12 cellular contexts compared by ENCODE assay signal in genomic region chr1:156083800-156084790, GRCh38. TPM values are rescaled to one million over a fixed set of nuclear protein-coding genes. Genes with fewer than 3 reads are reported as not detected.
DNase-seq lines count a peak whose midpoint lies in the region; ATAC-seq and TF ChIP-seq lines count a peak whose summit lies in the region.
"Had no signal": no experiment of that assay in that cellular context is flagged by ENCODE, and none has a peak within 500 bp of the region (broad histone marks: within the 10 kb centered on the region; RNA-seq: fewer than 3 reads in every experiment).

No MANE protein-coding gene starts in this region.

- no peak overlapping the region for H2BK20ac ChIP-seq in H9 (ENCODE audit: low read depth, low read length, poor library complexity, severe bottlenecking)

- H3K9me3 Mint-ChIP-seq in H9 (no peaks in the 10 kb centered on the region; a peak in 1 of 5 replicates), WTC11 (no peaks in the 10 kb centered on the region)

- H4K8ac ChIP-seq in H9 (replicated peaks; ENCODE audit: insufficient read length, low read depth, low read length) (no peak overlapping the region), mesenchymal stem cell (ENCODE audit: low read length) (no peak overlapping the region)

- H3K9me3 ChIP-seq in BE2C (no peaks in the 10 kb centered on the region), H9 (ENCODE audit: control insufficient read depth, low read depth, low read length) (no peaks in the 10 kb centered on the region), mesenchymal stem cell (ENCODE audit: control insufficient read depth, low read length) (no peaks in the 10 kb centered on the region), PC-9 (ENCODE audit: insufficient read depth, low read depth) (no peaks in the 10 kb centered on the region)
- H3K9me3 ChIP-seq: thyroid gland had no signal

- no peak overlapping the region for H3K56ac ChIP-seq in H9 (ENCODE audit: insufficient read length, low read depth, low read length)

- H3K4me3 Mint-ChIP-seq in H9 (peak overlapping the region; percentile 88 to 96), WTC11 (peak overlapping the region; percentile 97)

- H2BK5ac ChIP-seq in H9 (ENCODE audit: insufficient read length, low read length), result no peak overlapping the region
- H2BK5ac ChIP-seq in mesenchymal stem cell (ENCODE audit: low read depth, low read length, poor library complexity, severe bottlenecking), result no peak overlapping the region

- no peaks in the 10 kb centered on the region for H4K20me1 ChIP-seq in H9 (ENCODE audit: control insufficient read depth, insufficient read depth, insufficient read length)
- no peaks in the 10 kb centered on the region for H4K20me1 ChIP-seq in PC-9 (ENCODE audit: insufficient read depth)

- no peak overlapping the region for H3K27ac ChIP-seq in H9 (ENCODE audit: insufficient read length, low read depth, low read length)
- no peak overlapping the region for H3K27ac ChIP-seq in mesenchymal stem cell (ENCODE audit: low read length, poor library complexity, severe bottlenecking)
- H3K27ac ChIP-seq in PC-9, result no peak overlapping the region

- H3K4me1 ChIP-seq in BE2C (peaks cover 2% of the 10 kb centered on the region; the same call in 1 of the 2 replicates), H9 (ENCODE audit: insufficient read depth, low read length) (peaks cover 9% of the 10 kb centered on the region), mesenchymal stem cell (ENCODE audit: control insufficient read depth, insufficient read depth, low read depth, low read length) (peaks cover 16% of the 10 kb centered on the region), PC-9 (replicated peaks; ENCODE audit: insufficient read depth) (peaks cover 21% of the 10 kb centered on the region)

- H2BK15ac ChIP-seq in H9 (ENCODE audit: low read depth, low read length) (no peak overlapping the region), mesenchymal stem cell (ENCODE audit: low read depth, poor library complexity, severe bottlenecking) (no peak overlapping the region)

- no peaks in the 10 kb centered on the region for H3K9me2 ChIP-seq in PC-9 (ENCODE audit: insufficient read depth)

- CTCF ChIA-PET in WTC11 (lab: Charles Lee), result interaction anchor here (0.6 to 29.6 kb wide), 16 partner anchors 9 to 146 kb away, joined by 3 to 1176 read pairs (median 4); partner anchors contain the start of genes ARHGEF2, LAMTOR2, LMNA and UBQLN4
- CTCF ChIA-PET in PC-9 (lab: Charles Lee), result interaction anchor here (0.6 to 0.7 kb wide), 3 partner anchors 141 to 728 kb away, joined by 3 to 7 read pairs (median 3); partner anchors contain the start of gene MRPL24

- no peaks in the 10 kb centered on the region for H3K27me3 Mint-ChIP-seq in H9 (ENCODE audit: low read depth)
- no peaks in the 10 kb centered on the region for H3K27me3 Mint-ChIP-seq in WTC11 (ENCODE audit: low read depth)

- TF ChIP-seq CTCF in BE2C (IDR thresholded peaks at IDR 0.05; ENCODE audit: low read depth, low read length) (no peak), H9 (conservative IDR thresholded peaks at IDR 0.05) (no peak), WTC11 (IDR thresholded peaks at IDR 0.05) (no peak), PC-9 (conservative IDR thresholded peaks at IDR 0.05) (no peak)

- H4K5ac ChIP-seq in H9 (ENCODE audit: insufficient read length, low read depth, low read length), result no peak overlapping the region

- H3K18ac ChIP-seq in H9 (ENCODE audit: insufficient read length, low read depth, low read length) (no peak overlapping the region), mesenchymal stem cell (ENCODE audit: low read depth in 1 of 2, low read length in 2 of 2) (no peak overlapping the region)

- H3K36me3 ChIP-seq in BE2C (peaks cover 6% of the 10 kb centered on the region; the same call in 1 of the 2 replicates), mesenchymal stem cell (ENCODE audit: control insufficient read depth in 1 of 2, insufficient read depth in 2 of 2, low read depth in 1 of 2, low read length in 2 of 2) (no peaks in the 10 kb centered on the region), PC-9 (ENCODE audit: low read depth) (no peaks in the 10 kb centered on the region)
- H3K36me3 ChIP-seq: thyroid gland had no signal

- no TSS peak for BruUV-seq in PC-9 (replicated peaks; lab: Mats Ljungman, UMichigan)

- peaks cover 16% of the 10 kb centered on the region; the same call in 1 of the 2 replicates for H3K79me2 ChIP-seq in H9 (ENCODE audit: insufficient read depth, low read length)
- H3K79me2 ChIP-seq in PC-9 (ENCODE audit: low read depth), result no peaks in the 10 kb centered on the region

- H3K14ac ChIP-seq in H9 (ENCODE audit: insufficient read depth, low read length) (no peak overlapping the region), mesenchymal stem cell (ENCODE audit: low read length in 2 of 2) (no peak overlapping the region)

- H3K27me3 ChIP-seq in BE2C (no peaks in the 10 kb centered on the region), H9 (ENCODE audit: insufficient read depth, low read length) (no peaks in the 10 kb centered on the region), mesenchymal stem cell (ENCODE audit: control insufficient read depth in 1 of 2, insufficient read depth in 1 of 2, low read length in 2 of 2) (peaks cover 0 to 4% of the 10 kb centered on the region in 2 experiments), PC-9 (ENCODE audit: insufficient read depth, low read depth) (no peaks in the 10 kb centered on the region)
- H3K27me3 ChIP-seq: thyroid gland had no signal

- H2BK12ac ChIP-seq in H9 (ENCODE audit: insufficient read length, low read depth, low read length), result no peak overlapping the region
- H2BK12ac ChIP-seq in mesenchymal stem cell (ENCODE audit: low read length in 2 of 2), result no peak overlapping the region

- H3T11ph ChIP-seq in H9 (ENCODE audit: low read length), result no peak overlapping the region

- H3F3A ChIP-seq in PC-9 (ENCODE audit: insufficient read depth, low read depth), result peaks cover 22% of the 10 kb centered on the region; the same call in 1 of the 2 replicates

- peaks cover 18% of the 10 kb centered on the region for H3K23me2 ChIP-seq in H9 (ENCODE audit: insufficient read length, low read depth, low read length, poor library complexity, severe bottlenecking)

- H3K4ac ChIP-seq in H9 (ENCODE audit: low read depth, low read length) (no peak overlapping the region), mesenchymal stem cell (ENCODE audit: low read depth in 1 of 2, low read length in 2 of 2) (no peak overlapping the region)

- POLR2A ChIA-PET in WTC11 (lab: Charles Lee), result interaction anchor here (0.6 to 3.0 kb wide), 6 partner anchors 18 to 106 kb away, joined by 4 to 24 read pairs (median 8); partner anchors contain the start of genes ARHGEF2 and LMNA
- POLR2A ChIA-PET in PC-9 (lab: Charles Lee; ENCODE audit: unreplicated experiment), result interaction anchor here (0.6 kb wide), 1 partner anchor 24 kb away, joined by 6 read pairs; no protein-coding TSS in a partner anchor

- H2BK120ac ChIP-seq in H9 (ENCODE audit: low read depth, low read length, poor library complexity, severe bottlenecking) (no peak overlapping the region), mesenchymal stem cell (ENCODE audit: low read depth, low read length) (no peak overlapping the region)

- H3K4me1 Mint-ChIP-seq in H9 (peaks cover 41 to 53% of the 10 kb centered on the region in 2 experiments), WTC11 (peaks cover 49% of the 10 kb centered on the region)

- DNase-seq in BE2C (no peak), H9 (no peak), WTC11 (ENCODE audit: low spot score) (no peak), mesenchymal stem cell (no peak), PC-9 (no peak), NCI-H748 treated with DMSO at 0.1 percent for 48 hours (lab: John Stamatoyannopoulos, UW) (no peak), SK-N-DZ (ENCODE audit: low spot score) (no peak), activated gamma-delta T cell (lab: John Stamatoyannopoulos, UW) (no peak)
- DNase-seq: left ventricle myocardium superior, RPMI8226, thyroid gland had no signal

- WGBS in H9 (ENCODE audit: extremely low coverage, insufficient read length, low lambda C conversion rate), result no CpG with 5 or more reads among the region's 7 CpGs
- 45% methylated on average over 4 of the region's 7 CpGs for WGBS in mesenchymal stem cell

- H3K4me3 ChIP-seq in BE2C (ENCODE audit: low read depth, low read length) (peak overlapping the region; percentile 91; the same call in 1 of the 2 replicates), mesenchymal stem cell (ENCODE audit: insufficient read depth in 1 of 2, low read depth in 1 of 2, low read length in 2 of 2) (peak overlapping the region; percentile 14 to 87), PC-9 (no peak overlapping the region)

- ATAC-seq in WTC11, result no peak

- H2AK5ac ChIP-seq in H9 (ENCODE audit: insufficient read length, low read length) (no peak overlapping the region), mesenchymal stem cell (ENCODE audit: low read length, severe bottlenecking) (no peak overlapping the region)

- intact Hi-C loops in PC-9 (cut with micrococcal nuclease; ENCODE audit: unreplicated experiment), result loop anchor here (2.0 kb wide), 1 partner anchor 23 kb away; the partner anchor contains the start of gene RAB25

- no peak overlapping the region for H3K9ac ChIP-seq in H9 (ENCODE audit: extremely low read depth, insufficient read length, low read length)
- peak overlapping the region; percentile 80 for H3K9ac ChIP-seq in mesenchymal stem cell (ENCODE audit: low read length)

- H3K4me2 ChIP-seq in H9 (ENCODE audit: insufficient read depth, insufficient read length, low read length) (peak overlapping the region; percentile 44), mesenchymal stem cell (ENCODE audit: low read length, poor library complexity, severe bottlenecking) (peak overlapping the region; percentile 27), PC-9 (no peak overlapping the region; the same call in 1 of the 2 replicates)

- H3K36me3 Mint-ChIP-seq in H9 (ENCODE audit: insufficient read depth in 1 of 3, low read depth in 3 of 3), result peaks cover 10 to 17% (median 12%) of the 10 kb centered on the region in 3 experiments; a peak in 6 of 7 replicates
- H3K36me3 Mint-ChIP-seq in WTC11, result no peaks in the 10 kb centered on the region

- H3K27ac Mint-ChIP-seq in H9, result peak overlapping the region; percentile 86 to 98 (median 97); a peak in 3 of 7 replicates
- peak overlapping the region; percentile 93; the same call in 1 of the 2 replicates for H3K27ac Mint-ChIP-seq in WTC11

- H3K79me1 ChIP-seq in H9 (ENCODE audit: insufficient read depth, low read depth, low read length, poor library complexity, severe bottlenecking), result no peaks in the 10 kb centered on the region
- peaks cover 9% of the 10 kb centered on the region for H3K79me1 ChIP-seq in mesenchymal stem cell (replicated peaks; ENCODE audit: low read length, poor library complexity, severe bottlenecking)

- H3K23ac ChIP-seq in H9 (ENCODE audit: insufficient read length, low read depth, low read length) (no peak overlapping the region), mesenchymal stem cell (ENCODE audit: low read length in 2 of 2) (no peak overlapping the region)

- H4K91ac ChIP-seq in H9 (ENCODE audit: insufficient read length, low read depth, low read length) (no peak overlapping the region), mesenchymal stem cell (ENCODE audit: low read length) (no peak overlapping the region)

- H2AFZ ChIP-seq in H9 (ENCODE audit: low read length), result no peak overlapping the region
- no peak overlapping the region for H2AFZ ChIP-seq in mesenchymal stem cell (ENCODE audit: low read depth, low read length)
- no peak overlapping the region for H2AFZ ChIP-seq in PC-9

RNA-seq across cellular contexts. Expression of gene MEX3A, which starts 1.8 kb away (rescaled TPM):
- 66.0 TPM for polyA plus RNA-seq in BE2C (2012; ENCODE audit: insufficient read depth, insufficient read length, low read depth)
- total RNA-seq in H9 (2021), result 64.6 and 68.0 TPM in 2 replicates
- 66.3 to 79.1 TPM (median 70.6 TPM) in 3 replicates for total RNA-seq in WTC11 (2021)
- polyA plus RNA-seq in mesenchymal stem cell (2013, experiment 1 of 2), result 10.4 TPM
- polyA plus RNA-seq in mesenchymal stem cell (2013, experiment 2 of 2), result 10.7 TPM
- total RNA-seq in PC-9 (2021), result 6.6 and 7.2 TPM in 2 replicates
- polyA plus RNA-seq in SK-N-DZ (2014; cell fraction: cytosol; rRNA removed), result 52.8 and 57.8 TPM in 2 replicates
- polyA plus RNA-seq in SK-N-DZ (2014; cell fraction: nucleus; rRNA removed), result 24.5 and 43.5 TPM in 2 replicates

RNA-seq across cellular contexts. Expression of gene RAB25, which starts 23.1 kb away (rescaled TPM):
- polyA plus RNA-seq in BE2C (2012; ENCODE audit: insufficient read depth, insufficient read length, low read depth), result 0.62 TPM
- total RNA-seq in H9 (2021) (42.8 and 43.1 TPM in 2 replicates), WTC11 (2021) (61.9 to 82.8 TPM (median 82.5 TPM) in 3 replicates), PC-9 (2021) (129 and 194 TPM in 2 replicates)
- polyA plus RNA-seq in mesenchymal stem cell (2013, experiment 1 of 2), result not detected
- polyA plus RNA-seq in mesenchymal stem cell (2013, experiment 2 of 2), result not detected
- 0.30 and 0.85 TPM in 2 replicates for polyA plus RNA-seq in SK-N-DZ (2014; cell fraction: cytosol; rRNA removed)
- polyA plus RNA-seq in SK-N-DZ (2014; cell fraction: nucleus; rRNA removed), result not detected in 2 replicates
- total RNA-seq: endothelial cell of umbilical vein, left ventricle myocardium superior had no signal
- polyA plus RNA-seq: endothelial cell of umbilical vein had no signal

RNA-seq across cellular contexts. Expression of gene LAMTOR2, which starts 29.5 kb away (rescaled TPM):
- 192 TPM for polyA plus RNA-seq in BE2C (2012; ENCODE audit: insufficient read depth, insufficient read length, low read depth)
- total RNA-seq in H9 (2021), result 50.6 and 55.0 TPM in 2 replicates
- 62.4 to 75.7 TPM (median 73.8 TPM) in 3 replicates for total RNA-seq in WTC11 (2021)
- polyA plus RNA-seq in mesenchymal stem cell (2013, experiment 1 of 2), result 87.6 TPM
- 91.2 TPM for polyA plus RNA-seq in mesenchymal stem cell (2013, experiment 2 of 2)
- 76.8 and 117 TPM in 2 replicates for total RNA-seq in PC-9 (2021)
- 43.7 and 52.4 TPM in 2 replicates for polyA plus RNA-seq in SK-N-DZ (2014; cell fraction: cytosol; rRNA removed)
- 21.0 and 33.7 TPM in 2 replicates for polyA plus RNA-seq in SK-N-DZ (2014; cell fraction: nucleus; rRNA removed)

RNA-seq across cellular contexts. Expression of gene LMNA, which starts 30.4 kb away (rescaled TPM):
- 312 TPM for polyA plus RNA-seq in BE2C (2012; ENCODE audit: insufficient read depth, insufficient read length, low read depth)
- 51.0 and 52.7 TPM in 2 replicates for total RNA-seq in H9 (2021)
- total RNA-seq in WTC11 (2021), result 40.7 to 68.8 TPM (median 46.2 TPM) in 3 replicates
- 732 TPM for polyA plus RNA-seq in mesenchymal stem cell (2013, experiment 1 of 2)
- 747 TPM for polyA plus RNA-seq in mesenchymal stem cell (2013, experiment 2 of 2)
- total RNA-seq in PC-9 (2021), result 569 and 580 TPM in 2 replicates
- polyA plus RNA-seq in SK-N-DZ (2014; cell fraction: cytosol; rRNA removed), result 18.7 and 26.6 TPM in 2 replicates
- 41.9 and 45.0 TPM in 2 replicates for polyA plus RNA-seq in SK-N-DZ (2014; cell fraction: nucleus; rRNA removed)

RNA-seq across cellular contexts. Expression of gene UBQLN4, which starts 30.5 kb away (rescaled TPM):
- polyA plus RNA-seq in BE2C (2012; ENCODE audit: insufficient read depth, insufficient read length, low read depth), result 49.7 TPM
- total RNA-seq in H9 (2021) (45.6 and 49.4 TPM in 2 replicates), WTC11 (2021) (35.0 to 37.3 TPM (median 36.3 TPM) in 3 replicates), PC-9 (2021) (47.4 and 58.4 TPM in 2 replicates)
- polyA plus RNA-seq in mesenchymal stem cell (2013, experiment 1 of 2), result 21.8 TPM
- polyA plus RNA-seq in mesenchymal stem cell (2013, experiment 2 of 2), result 21.1 TPM
- polyA plus RNA-seq in SK-N-DZ (2014; cell fraction: cytosol; rRNA removed), result 49.8 and 51.3 TPM in 2 replicates
- polyA plus RNA-seq in SK-N-DZ (2014; cell fraction: nucleus; rRNA removed), result 78.6 and 82.4 TPM in 2 replicates
